22 cellular contexts compared by ENCODE assay signal in the genomic region with DNA sequence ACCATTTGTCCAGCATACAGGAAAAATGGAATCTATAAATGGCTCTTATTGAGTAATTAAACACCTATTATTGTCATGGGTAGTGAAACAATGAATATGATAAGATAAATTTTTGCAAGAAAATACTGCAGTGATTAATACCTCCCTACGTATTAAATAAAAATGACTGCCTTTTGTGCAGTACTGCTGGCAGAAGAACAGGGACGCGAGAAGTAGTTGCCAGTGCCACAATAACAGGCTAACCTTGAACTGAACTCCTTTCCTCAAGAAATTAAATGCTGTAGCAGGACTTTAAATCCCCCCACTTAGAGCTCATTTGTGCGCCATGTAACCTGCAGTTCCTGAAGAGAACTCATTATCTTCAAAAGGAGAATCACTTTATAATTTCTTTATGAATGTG. TPM values are rescaled to one million over a fixed set of nuclear protein-coding genes. Genes with fewer than 3 reads are reported as not detected.
"Had no signal": no experiment of that assay in that cellular context is flagged by ENCODE, and none has a peak within 500 bp of the region (broad histone marks: within the 10 kb centered on the region; RNA-seq: fewer than 3 reads in every experiment).

No MANE protein-coding gene starts in this region.

- H3K36me3 ChIP-seq: stomach, suprapubic skin, tibial nerve had no signal

- H3K4me3 ChIP-seq: hepatocyte, psoas muscle, stomach, suprapubic skin, tibial nerve had no signal

- H3K9me3 ChIP-seq: psoas muscle, stomach, suprapubic skin, tibial nerve had no signal

- DNase-seq: activated CD4-positive, alpha-beta T cell treated with anti-CD3 and anti-CD28 coated beads for 36 hours; activated CD4-positive, alpha-beta T cell treated with anti-CD3 and anti-CD28 coated beads, Interleukin-2, amount 50 U/mL, for 4 hours; activated CD4-positive, CD25-positive, alpha-beta regulatory T cell; activated effector memory CD4-positive, alpha-beta T cell treated with Interleukin-2 at 50 U/mL for 16 hours; activated naive CD4-positive, alpha-beta T cell treated with Interleukin-2 at 50 U/mL for 16 hours; activated naive CD8-positive, alpha-beta T cell treated with anti-CD3 and anti-CD28 coated beads for 36 hours; central memory CD4-positive, alpha-beta T cell; effector CD8-positive, alpha-beta T cell; glutamatergic neuron; islet precursor cell; naive thymus-derived CD8-positive, alpha-beta T cell; occipital lobe; psoas muscle; stimulated activated CD4-positive, alpha-beta T cell treated with anti-CD3 and anti-CD28 coated beads, Interleukin-15, amount 100 ng/mL, for 24 hours; stimulated activated CD4-positive, alpha-beta T cell treated with anti-CD3 and anti-CD28 coated beads, Interleukin-2, amount 100 ng/mL, for 24 hours; stimulated activated naive B cell treated with anti-CD40 and anti-IgM and Interleukin-4, amounts not matched to agents 10 μg/mL and 1 μg/mL and 100 μg/mL, for 72 hours; stomach had no signal

- H3K4me1 ChIP-seq: psoas muscle, suprapubic skin had no signal

- H3K27ac ChIP-seq: hepatocyte, parathyroid adenoma, psoas muscle, stomach, suprapubic skin, tibial nerve had no signal

- ATAC-seq: activated CD4-positive, alpha-beta T cell treated with anti-CD3 and anti-CD28 coated beads for 36 hours; naive thymus-derived CD8-positive, alpha-beta T cell; psoas muscle; stimulated activated naive B cell treated with anti-CD40 and anti-IgM and Interleukin-4, amounts not matched to agents 10 μg/mL and 1 μg/mL and 100 μg/mL, for 72 hours had no signal

- H3K27me3 ChIP-seq: hepatocyte, stomach, suprapubic skin, tibial nerve had no signal

RNA-seq across cellular contexts. Expression of a gene that starts 24.6 kb away (rescaled TPM):
- total RNA-seq: activated CD4-positive, alpha-beta T cell treated with anti-CD3 and anti-CD28 coated beads for 36 hours; activated naive CD8-positive, alpha-beta T cell treated with anti-CD3 and anti-CD28 coated beads for 36 hours; naive thymus-derived CD8-positive, alpha-beta T cell; T-helper 1 cell treated with Interleukin-12 subunit alpha and Interleukin-12 subunit beta and Interleukin-4 antibody, amounts not matched to agents 30 ng/mL and 1 ng/mL, for 36 hours had no signal
